ENCODE assay signal across 19 cellular contexts in the genomic region with DNA sequence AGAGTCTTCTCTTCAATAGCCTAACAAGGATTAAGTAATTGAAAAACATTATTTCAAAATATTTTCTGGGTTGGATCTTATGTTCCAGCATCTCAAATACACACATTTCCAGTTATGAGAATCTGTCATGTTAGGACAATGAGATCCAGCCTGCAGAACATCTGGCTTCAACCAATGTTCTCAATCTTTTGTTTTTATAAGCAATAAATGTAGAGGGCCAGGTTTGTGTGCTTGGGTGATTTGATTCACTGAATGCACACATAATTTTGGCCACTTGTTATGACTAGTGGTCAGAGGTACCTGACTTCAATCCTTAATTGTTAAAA.
"Had no signal": no experiment of that assay in that cellular context is flagged by ENCODE, and none has a peak within 500 bp of the region (broad histone marks: within the 10 kb centered on the region; RNA-seq: fewer than 3 reads in every experiment).

No MANE protein-coding gene starts in this region.

- H3K4me3 ChIP-seq: coronary artery, left lung, lung, stomach, thyroid gland had no signal

- H3K27me3 ChIP-seq: left lung, neutrophil, stomach had no signal

- DNase-seq: caudate nucleus; effector CD4-positive, alpha-beta T cell; endodermal cell; erythroblast; immature natural killer cell; left lung; mesenchymal stem cell; midbrain; naive B cell; nephron progenitor cell; posterior cingulate gyrus; small intestine; stimulated activated CD4-positive, alpha-beta T cell treated with anti-CD3 and anti-CD28 coated beads, Interleukin-12 subunit alpha, Interleukin-12 subunit beta, amount 100 ng/mL, for 4 hours; stimulated activated naive CD4-positive, alpha-beta T cell; stomach; thyroid gland had no signal

- ATAC-seq: left lung had no signal

- H3K27ac ChIP-seq: left lung, neutrophil had no signal

- H3K36me3 ChIP-seq: left lung, neutrophil, stomach, thyroid gland had no signal

- H3K9me3 ChIP-seq: left lung, neutrophil, thyroid gland had no signal
